1 cellular context compared by ENCODE assay signal in the genomic region with DNA sequence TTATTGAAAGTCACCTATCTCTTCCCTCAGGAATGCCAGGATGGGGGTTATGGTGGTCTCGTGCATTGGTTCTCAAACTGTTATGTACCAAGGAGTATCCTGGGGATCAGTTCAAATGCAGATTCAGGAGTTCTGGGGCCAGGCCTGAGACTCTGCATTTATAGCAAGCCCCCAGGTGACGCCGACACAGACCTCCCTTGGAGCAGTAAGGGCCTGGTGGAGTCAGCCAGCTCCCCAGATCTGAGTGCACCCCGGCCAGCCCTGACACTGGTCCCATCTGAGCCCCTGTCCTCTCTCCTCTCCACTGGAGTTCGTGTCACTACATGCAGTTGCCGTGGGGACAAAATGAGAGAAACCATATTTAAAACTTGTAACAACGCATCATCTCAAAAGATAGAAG.
TF ChIP-seq lines count a peak whose summit lies in the region.

No MANE protein-coding gene starts in this region.

TF ChIP-seq in IMR-90, 13 proteins besides CTCF, POLR2A, EP300 and RAD21:
- no peak for TF ChIP-seq MAZ (IDR thresholded peaks at IDR 0.05; ENCODE audit: borderline replicate concordance, low read depth, low read length)
- no peak for TF ChIP-seq MXI1 (IDR thresholded peaks at IDR 0.05; ENCODE audit: borderline replicate concordance, low read depth, low read length)
- no peak for TF ChIP-seq FOS (IDR thresholded peaks at IDR 0.05; ENCODE audit: low read depth, low read length)
- no peak for TF ChIP-seq NFE2L2 (IDR thresholded peaks at IDR 0.05; ENCODE audit: low read depth, low read length)
- TF ChIP-seq RCOR1 (IDR thresholded peaks at IDR 0.05; ENCODE audit: insufficient replicate concordance, low read length): no peak
- no peak for TF ChIP-seq RFX5 (IDR thresholded peaks at IDR 0.05; ENCODE audit: low read depth, low read length)
- TF ChIP-seq, protein P1, sequence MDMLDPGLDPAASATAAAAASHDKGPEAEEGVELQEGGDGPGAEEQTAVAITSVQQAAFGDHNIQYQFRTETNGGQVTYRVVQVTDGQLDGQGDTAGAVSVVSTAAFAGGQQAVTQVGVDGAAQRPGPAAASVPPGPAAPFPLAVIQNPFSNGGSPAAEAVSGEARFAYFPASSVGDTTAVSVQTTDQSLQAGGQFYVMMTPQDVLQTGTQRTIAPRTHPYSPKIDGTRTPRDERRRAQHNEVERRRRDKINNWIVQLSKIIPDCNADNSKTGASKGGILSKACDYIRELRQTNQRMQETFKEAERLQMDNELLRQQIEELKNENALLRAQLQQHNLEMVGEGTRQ (IDR thresholded peaks at IDR 0.05; ENCODE audit: low read depth, low read length): no peak
- no peak for TF ChIP-seq ELK1 (IDR thresholded peaks at IDR 0.05; ENCODE audit: borderline replicate concordance, low read depth, low read length)
- TF ChIP-seq SMC3 (IDR thresholded peaks at IDR 0.05; ENCODE audit: low read depth, low read length): no peak
- TF ChIP-seq MAFK (IDR thresholded peaks at IDR 0.05; ENCODE audit: low read depth, low read length): no peak
- no peak for TF ChIP-seq CEBPB (IDR thresholded peaks at IDR 0.05; ENCODE audit: low read depth, low read length)
- no peak for TF ChIP-seq CHD1 (IDR thresholded peaks at IDR 0.05; ENCODE audit: low read depth, low read length)
- no peak for TF ChIP-seq BHLHE40 (IDR thresholded peaks at IDR 0.05; ENCODE audit: low read depth, low read length)
